In the genomic region with DNA sequence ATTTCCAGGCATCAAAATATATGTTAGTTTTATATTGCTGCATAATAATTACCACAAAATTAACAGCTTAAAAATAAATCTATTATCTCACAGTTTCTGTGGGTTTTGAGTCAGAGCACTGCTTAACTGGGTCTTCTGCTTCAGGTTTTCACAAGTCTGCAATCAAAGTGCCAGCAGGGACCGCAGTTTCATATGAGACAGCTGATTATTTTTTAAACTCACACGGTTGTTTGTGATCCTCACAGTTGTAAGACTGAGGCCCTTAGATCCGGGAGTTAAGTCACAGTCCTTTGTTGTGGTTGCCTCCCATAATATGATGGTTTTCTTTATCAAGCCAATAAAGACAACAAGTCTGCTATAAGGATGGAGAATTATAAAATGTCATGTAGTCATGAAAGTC, we compare ENCODE assay signal across 22 cellular contexts.
"Had no signal": no experiment of that assay in that cellular context is flagged by ENCODE, and none has a peak within 500 bp of the region (broad histone marks: within the 10 kb centered on the region; RNA-seq: fewer than 3 reads in every experiment).

No MANE protein-coding gene starts in this region.

- H3K4me3 ChIP-seq: MG63, PC-9, Peyer's patch, SJCRH30 had no signal

- H3K4me1 ChIP-seq: Peyer's patch, SJCRH30 had no signal

- H3K27ac ChIP-seq: PC-9, Peyer's patch, SJCRH30 had no signal

- H3K36me3 ChIP-seq: MG63, Peyer's patch, SJCRH30 had no signal

- H3K27me3 ChIP-seq: MG63, Peyer's patch, SJCRH30 had no signal

- ATAC-seq: HepG2, Right ventricle myocardium inferior, SK-N-SH treated with all-trans-retinoic acid at 6 μM for 48 hours, T-helper 17 cell had no signal

- H3K9me3 ChIP-seq: MG63, Peyer's patch, SJCRH30 had no signal

- H3K4me2 ChIP-seq: PC-9 had no signal

- DNase-seq: Karpas-422, KBM-7, MG63, NCI-H1092 treated with DMSO at 0.1 percent for 48 hours, NCI-H1436 treated with DMSO at 0.1 percent for 48 hours, NCI-H1694, NCI-H187 treated with DMSO at 0.1 percent for 48 hours, NCI-H2029 treated with DMSO at 0.1 percent for 48 hours, NCI-H2227 treated with DMSO at 0.1 percent for 48 hours, NCI-H524, NCI-H526 treated with DMSO at 0.1 percent for 48 hours, NCI-H748 treated with DMSO at 0.1 percent for 48 hours, OCI-M1, PC-9, Peyer's patch, SHP77 treated with DMSO at 0.1 percent for 48 hours, SJCRH30, T-helper 1 cell, T-helper 17 cell had no signal
